Comparison of ENCODE assay signal across 10 cellular contexts in the genomic region with DNA sequence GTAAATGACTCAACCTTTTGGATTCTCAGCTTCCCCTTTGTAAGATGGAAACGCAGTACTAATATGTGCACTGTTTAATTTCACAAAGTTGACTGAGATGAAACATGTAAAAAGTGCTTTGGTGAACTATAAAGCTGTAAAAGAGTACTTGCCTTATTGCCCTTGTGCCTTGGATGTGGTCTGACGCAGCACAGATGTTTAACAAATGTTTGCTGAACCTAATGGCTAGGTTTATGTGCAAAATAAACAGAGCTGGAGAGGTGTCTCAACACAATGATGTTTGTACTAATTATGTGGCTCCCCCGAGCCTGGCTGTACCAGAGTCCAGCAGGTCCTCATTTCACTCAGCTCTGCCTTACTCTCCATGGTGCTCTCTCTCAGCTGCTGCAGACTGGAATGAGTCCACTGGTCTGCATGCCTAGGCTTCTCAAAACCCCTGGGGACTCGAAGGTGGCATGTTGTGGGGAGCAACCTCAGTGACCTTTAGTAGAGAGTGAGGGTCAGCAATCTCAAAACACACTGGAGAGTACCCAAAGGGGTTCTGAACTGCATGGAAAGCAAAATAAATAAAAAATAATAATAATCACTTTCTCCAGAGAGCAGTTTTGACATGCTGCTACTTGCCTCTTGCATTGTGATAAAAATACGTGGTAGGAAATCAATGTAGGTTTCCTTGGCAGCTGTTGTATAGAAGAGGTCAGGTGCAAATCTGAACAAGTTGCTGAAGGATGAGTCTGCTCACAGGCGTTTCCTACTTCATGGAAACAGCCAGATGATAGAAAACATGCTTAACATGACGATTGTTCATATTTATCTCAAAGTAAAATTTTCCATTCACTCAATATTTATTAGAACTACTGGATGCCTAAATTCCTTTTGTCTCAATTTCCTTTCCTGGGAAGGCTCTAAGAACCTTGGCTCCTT. TPM values are rescaled to one million over a fixed set of nuclear protein-coding genes. Genes with fewer than 3 reads are reported as not detected.
DNase-seq lines count a peak whose midpoint lies in the region; ATAC-seq and TF ChIP-seq lines count a peak whose summit lies in the region.
"Had no signal": no experiment of that assay in that cellular context is flagged by ENCODE, and none has a peak within 500 bp of the region (broad histone marks: within the 10 kb centered on the region; RNA-seq: fewer than 3 reads in every experiment).

No MANE protein-coding gene starts in this region.

- DNase-seq in HCEC 1CT: peak; percentile 8
- peak; percentile 79 for DNase-seq in NCI-H510A (lab: John Stamatoyannopoulos, UW)
- DNase-seq in GM13976 (ENCODE audit: low spot score): no peak
- no peak for DNase-seq in GOT3 (lab: John Stamatoyannopoulos, UW)
- DNase-seq: activated naive CD8-positive, alpha-beta T cell treated with anti-CD3 and anti-CD28 coated beads for 36 hours; stimulated activated CD4-positive, alpha-beta T cell treated with anti-CD3 and anti-CD28 coated beads, Interleukin-2, amount 100 ng/mL, for 24 hours had no signal

- no peak for TF ChIP-seq CTCF in GM13976 (IDR thresholded peaks at IDR 0.05; ENCODE audit: borderline replicate concordance, control extremely low read depth, extremely low read depth, insufficient read depth, missing control alignments)

- in situ Hi-C loops in GM13976 (cut with MboI; ENCODE audit: low sequenced_read_pairs, unreplicated experiment): no loop called here

- no peaks in the 10 kb centered on the region for H3K27me3 ChIP-seq in esophagus (ENCODE audit: control insufficient read depth in 1 of 2, insufficient read depth in 2 of 2, low read length in 2 of 2)
- H3K27me3 ChIP-seq in rectal smooth muscle tissue (ENCODE audit: control insufficient read depth, insufficient read depth, low read length): no peaks in the 10 kb centered on the region

- no peaks in the 10 kb centered on the region for H3K36me3 ChIP-seq in esophagus (ENCODE audit: control insufficient read depth in 2 of 2, insufficient read depth in 2 of 2, low read length in 1 of 2)
- H3K36me3 ChIP-seq in rectal smooth muscle tissue (ENCODE audit: control insufficient read depth, insufficient read depth, low read length): no peaks in the 10 kb centered on the region

- WGBS in esophagus, 2 donors: 29 to 46% methylated on average over 7 of the region's 7 CpGs

- ATAC-seq in HG02571 (IDR thresholded peaks at IDR 0.05; ENCODE audit: unreplicated experiment) (no peak), HG03139 (IDR thresholded peaks at IDR 0.05; ENCODE audit: unreplicated experiment) (no peak)

- H3K27ac ChIP-seq in esophagus (ENCODE audit: low read depth in 2 of 2, low read length in 1 of 2): peak overlapping the region; percentile 35 to 74
- peak overlapping the region; percentile 78 for H3K27ac ChIP-seq in rectal smooth muscle tissue (ENCODE audit: low read depth, low read length)

- no peak overlapping the region for H3K9ac ChIP-seq in rectal smooth muscle tissue (ENCODE audit: low read length)

- no peaks in the 10 kb centered on the region for H3K9me3 ChIP-seq in esophagus (ENCODE audit: control insufficient read depth in 2 of 2, insufficient read depth in 1 of 2, low read depth in 1 of 2, low read length in 1 of 2)

- H3K4me3 ChIP-seq in esophagus (ENCODE audit: low read depth in 1 of 2, low read length in 2 of 2): no peak overlapping the region
- H3K4me3 ChIP-seq in rectal smooth muscle tissue (ENCODE audit: low read length): no peak overlapping the region

- H3K4me1 ChIP-seq in esophagus (ENCODE audit: control insufficient read depth in 2 of 2, insufficient read depth in 2 of 2, low read length in 1 of 2): peaks cover 0 to 3% of the 10 kb centered on the region in 2 donors
- H3K4me1 ChIP-seq in rectal smooth muscle tissue (ENCODE audit: control insufficient read depth, insufficient read depth, low read length): peaks cover 17% of the 10 kb centered on the region

RNA-seq across cellular contexts. Expression of a gene that starts 8.5 kb away (rescaled TPM):
- 1 to 10 TPM; 1.5 to 2.2 TPM for polyA plus RNA-seq in esophagus

RNA-seq across cellular contexts. Expression of a gene that starts 8.9 kb away (rescaled TPM):
- polyA plus RNA-seq in esophagus: 1 to 10 TPM; 1.2 to 1.6 TPM

Comparison
In these comparisons a context has a peak if more than half of its experiments do, and no peak if none do; other contexts are left out.
1. DNase-seq: peak in HCEC 1CT (single experiment) and NCI-H510A (single experiment); none in GM13976 (single experiment) and GOT3 (single experiment).